Comparison of ENCODE assay signal across 15 cellular contexts in genomic region chr18:8987250-8987649, GRCh38.
DNase-seq lines count a peak whose midpoint lies in the region; ATAC-seq, FAIRE-seq and TF ChIP-seq lines count a peak whose summit lies in the region.
"Had no signal": no experiment of that assay in that cellular context is flagged by ENCODE, and none has a peak within 500 bp of the region (broad histone marks: within the 10 kb centered on the region; RNA-seq: fewer than 3 reads in every experiment).

No MANE protein-coding gene starts in this region.

- H3K4me3 Mint-ChIP-seq in GM23338 (no peak overlapping the region), astrocyte (ENCODE audit: unreplicated experiment) (no peak overlapping the region)
- H3K4me3 Mint-ChIP-seq in activated CD4-positive, alpha-beta memory T cell treated with anti-CD3 and anti-CD28 coated beads, Interleukin-2, amount 10 ng/mL, durations not matched to agents 7 days and 5 days = no peak overlapping the region

- no peak for TF ChIP-seq RAD21 in A549 (conservative IDR thresholded peaks at IDR 0.05 in 1 of 2, IDR thresholded peaks at IDR 0.05 in 1 of 2)

- no peak overlapping the region for H3K4me3 ChIP-seq in A549
- H3K4me3 ChIP-seq in GM23338 = no peak overlapping the region
- H3K4me3 ChIP-seq in astrocyte (ENCODE audit: insufficient read depth, low read depth, low read length) = no peak overlapping the region
- H3K4me3 ChIP-seq: cardiac muscle cell, SK-N-MC, upper lobe of left lung had no signal

- no peak for TF ChIP-seq EP300 in A549 (IDR thresholded peaks at IDR 0.05)

- H3F3A ChIP-seq in GM23338 (replicated peaks; ENCODE audit: low read depth) = no peaks in the 10 kb centered on the region

- H3K9me3 ChIP-seq in A549 (no peaks in the 10 kb centered on the region), astrocyte (ENCODE audit: insufficient read depth, low read depth, low read length) (no peaks in the 10 kb centered on the region)
- H3K9me3 ChIP-seq: upper lobe of left lung had no signal

- peak overlapping the region; percentile 32; the same call in 2 of the 3 replicates for H3K4me2 ChIP-seq in A549
- H3K4me2 ChIP-seq in GM23338 = no peak overlapping the region
- peak overlapping the region; percentile 7 for H3K4me2 ChIP-seq in astrocyte (ENCODE audit: low read length)

- FAIRE-seq in A549 (lab: Jason Lieb, UNC) (no peak), astrocyte (lab: Jason Lieb, UNC) (no peak)

- peak overlapping the region; percentile 16 for H3K9ac ChIP-seq in astrocyte (ENCODE audit: low read length)

- H3K27ac ChIP-seq in A549 (peak overlapping the region; percentile 41 to 62), GM23338 (ENCODE audit: low read depth) (no peak overlapping the region), astrocyte (ENCODE audit: low read depth, low read length) (no peak overlapping the region)
- H3K27ac ChIP-seq: cardiac muscle cell, SK-N-MC, upper lobe of left lung had no signal

- no peak for DNase-seq in A549 (ENCODE audit: low read depth in 1 of 2, low spot score in 1 of 2)
- DNase-seq in GM23338 (ENCODE audit: low spot score) = no peak
- DNase-seq in astrocyte (ENCODE audit: low read depth) = peak; percentile 69
- peak; percentile 49 for DNase-seq in iris pigment epithelial cell (ENCODE audit: low read depth)
- no peak for DNase-seq in iPS-NIHi11 (ENCODE audit: low spot score)
- DNase-seq in KBM-7 = no peak
- DNase-seq in SK-N-DZ (ENCODE audit: low spot score) = no peak
- no peak for DNase-seq in activated CD4-positive, alpha-beta memory T cell treated with anti-CD3 and anti-CD28 coated beads, Interleukin-2, amount 10 ng/mL, durations not matched to agents 7 days and 5 days
- DNase-seq: activated CD4-positive, alpha-beta T cell treated with anti-CD3 and anti-CD28 coated beads for 1 hour; erythroblast; MM.1S; upper lobe of left lung had no signal

- H3K27ac Mint-ChIP-seq in GM23338 (no peak overlapping the region), astrocyte (ENCODE audit: unreplicated experiment) (peak overlapping the region; percentile 50)
- no peak overlapping the region for H3K27ac Mint-ChIP-seq in activated CD4-positive, alpha-beta memory T cell treated with anti-CD3 and anti-CD28 coated beads, Interleukin-2, amount 10 ng/mL, durations not matched to agents 7 days and 5 days

- H3K9me3 Mint-ChIP-seq in GM23338 (no peaks in the 10 kb centered on the region), astrocyte (ENCODE audit: unreplicated experiment) (no peaks in the 10 kb centered on the region)
- H3K9me3 Mint-ChIP-seq in activated CD4-positive, alpha-beta memory T cell treated with anti-CD3 and anti-CD28 coated beads, Interleukin-2, amount 10 ng/mL, durations not matched to agents 7 days and 5 days = no peaks in the 10 kb centered on the region

- H3K4me1 ChIP-seq in A549 (peaks cover 21% of the 10 kb centered on the region), GM23338 (ENCODE audit: insufficient read depth) (peaks cover 6% of the 10 kb centered on the region; the same call in 1 of the 2 replicates), astrocyte (ENCODE audit: insufficient read depth, low read length) (peaks cover 13% of the 10 kb centered on the region)
- H3K4me1 ChIP-seq: upper lobe of left lung had no signal

- POLR2A ChIA-PET in A549 (lab: Yijun Ruan, JAX) = no interaction called here
- POLR2A ChIA-PET in activated CD4-positive, alpha-beta memory T cell treated with anti-CD3 and anti-CD28 coated beads, Interleukin-2, amount 10 ng/mL, durations not matched to agents 7 days and 5 days (lab: Charles Lee) = no interaction called here

- H3K36me3 ChIP-seq in GM23338 (ENCODE audit: insufficient read depth) (no peaks in the 10 kb centered on the region), astrocyte (ENCODE audit: insufficient read depth, low read length) (no peaks in the 10 kb centered on the region)
- H3K36me3 ChIP-seq: cardiac muscle cell, upper lobe of left lung had no signal

- H3K27me3 ChIP-seq in GM23338 (ENCODE audit: insufficient read depth) (no peaks in the 10 kb centered on the region), astrocyte (ENCODE audit: insufficient read depth, low read length) (no peaks in the 10 kb centered on the region)
- H3K27me3 ChIP-seq: upper lobe of left lung had no signal

- H3K27me3 Mint-ChIP-seq in GM23338 (ENCODE audit: insufficient read depth, low read depth, poor library complexity) (no peaks in the 10 kb centered on the region), astrocyte (ENCODE audit: low read depth, unreplicated experiment) (no peaks in the 10 kb centered on the region)
- H3K27me3 Mint-ChIP-seq in activated CD4-positive, alpha-beta memory T cell treated with anti-CD3 and anti-CD28 coated beads, Interleukin-2, amount 10 ng/mL, durations not matched to agents 7 days and 5 days = peaks cover 7% of the 10 kb centered on the region

- H3K36me3 Mint-ChIP-seq in GM23338 (ENCODE audit: low read depth) (no peaks in the 10 kb centered on the region), astrocyte (ENCODE audit: low read depth, unreplicated experiment) (no peaks in the 10 kb centered on the region)
- no peaks in the 10 kb centered on the region for H3K36me3 Mint-ChIP-seq in activated CD4-positive, alpha-beta memory T cell treated with anti-CD3 and anti-CD28 coated beads, Interleukin-2, amount 10 ng/mL, durations not matched to agents 7 days and 5 days (ENCODE audit: low read depth)

- H3K4me1 Mint-ChIP-seq in GM23338 (peaks cover 4% of the 10 kb centered on the region; the same call in 2 of the 3 replicates), astrocyte (ENCODE audit: low read depth, unreplicated experiment) (peaks cover 23% of the 10 kb centered on the region)
- no peaks in the 10 kb centered on the region for H3K4me1 Mint-ChIP-seq in activated CD4-positive, alpha-beta memory T cell treated with anti-CD3 and anti-CD28 coated beads, Interleukin-2, amount 10 ng/mL, durations not matched to agents 7 days and 5 days

- CTCF ChIA-PET in A549 (lab: Yijun Ruan, JAX) = interaction anchor here (0.5 to 5.4 kb wide), 30 partner anchors 8 to 509 kb away, joined by 3 to 65 read pairs (median 4); partner anchors contain the start of gene RAB12
- CTCF ChIA-PET in activated CD4-positive, alpha-beta memory T cell treated with anti-CD3 and anti-CD28 coated beads, Interleukin-2, amount 10 ng/mL, durations not matched to agents 7 days and 5 days (lab: Charles Lee) = interaction anchor here (0.7 to 3.6 kb wide), 14 partner anchors 8 to 509 kb away, joined by 3 to 48 read pairs (median 4); no protein-coding TSS in a partner anchor

- no peaks in the 10 kb centered on the region for H3K9me2 ChIP-seq in GM23338 (ENCODE audit: insufficient read depth)

- H3K79me2 ChIP-seq in GM23338 (replicated peaks; ENCODE audit: insufficient read depth) (no peaks in the 10 kb centered on the region), astrocyte (ENCODE audit: insufficient read depth, low read length) (no peaks in the 10 kb centered on the region)

- in situ Hi-C loops in KBM-7 (cut with MboI; ENCODE audit: low pct_unique_long_range_greater_than_20kb, low sequenced_read_pairs) = loop anchor here (25.0 kb wide), 1 partner anchor 325 kb away; no protein-coding TSS in a partner anchor

- H4K20me1 ChIP-seq in GM23338 (replicated peaks; ENCODE audit: insufficient read depth) (no peaks in the 10 kb centered on the region), astrocyte (ENCODE audit: insufficient read depth, low read length) (no peaks in the 10 kb centered on the region)

- 55% methylated on average over 6 of the region's 6 CpGs for WGBS in A549 (ENCODE audit: missing lambda C conversion rate)

- ATAC-seq in A549 (no peak; a peak in 1 of 6 replicates), GM23338 (no peak)
- ATAC-seq: sciatic nerve had no signal

- no peak for TF ChIP-seq POLR2A in A549 (IDR thresholded peaks at IDR 0.05; ENCODE audit: low read length)

- no peak for TF ChIP-seq CTCF in A549 (IDR thresholded peaks at IDR 0.05)
- no peak for TF ChIP-seq CTCF in GM23338 (conservative IDR thresholded peaks at IDR 0.05; ENCODE audit: low read depth in 2 of 2)
- no peak for TF ChIP-seq CTCF in astrocyte (IDR thresholded peaks at IDR 0.05; ENCODE audit: insufficient read depth, low read depth, low read length)

- peak overlapping the region; percentile 89; the same call in 1 of the 2 replicates for H2AFZ ChIP-seq in GM23338
- no peak overlapping the region for H2AFZ ChIP-seq in astrocyte (ENCODE audit: low read depth, low read length)

TF ChIP-seq in A549, 52 proteins besides CTCF, POLR2A, EP300 and RAD21 (continues in another document):
- TF ChIP-seq, protein P1, sequence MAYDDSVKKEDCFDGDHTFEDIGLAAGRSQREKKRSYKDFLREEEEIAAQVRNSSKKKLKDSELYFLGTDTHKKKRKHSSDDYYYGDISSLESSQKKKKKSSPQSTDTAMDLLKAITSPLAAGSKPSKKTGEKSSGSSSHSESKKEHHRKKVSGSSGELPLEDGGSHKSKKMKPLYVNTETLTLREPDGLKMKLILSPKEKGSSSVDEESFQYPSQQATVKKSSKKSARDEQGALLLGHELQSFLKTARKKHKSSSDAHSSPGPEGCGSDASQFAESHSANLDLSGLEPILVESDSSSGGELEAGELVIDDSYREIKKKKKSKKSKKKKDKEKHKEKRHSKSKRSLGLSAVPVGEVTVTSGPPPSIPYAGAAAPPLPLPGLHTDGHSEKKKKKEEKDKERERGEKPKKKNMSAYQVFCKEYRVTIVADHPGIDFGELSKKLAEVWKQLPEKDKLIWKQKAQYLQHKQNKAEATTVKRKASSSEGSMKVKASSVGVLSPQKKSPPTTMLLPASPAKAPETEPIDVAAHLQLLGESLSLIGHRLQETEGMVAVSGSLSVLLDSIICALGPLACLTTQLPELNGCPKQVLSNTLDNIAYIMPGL (CRISPR knock-in tag; IDR thresholded peaks at IDR 0.05; ENCODE audit: borderline replicate concordance) = no peak

Comparison
In these comparisons a context has a peak if more than half of its experiments do, and no peak if none do; other contexts are left out.
1. DNase-seq: peak in astrocyte (single experiment) and iris pigment epithelial cell (single experiment); none in A549 (0 of 2), GM23338 (single experiment), iPS-NIHi11 (single experiment), KBM-7 (single experiment), SK-N-DZ (single experiment) and activated CD4-positive, alpha-beta memory T cell treated with anti-CD3 and anti-CD28 coated beads, Interleukin-2, amount 10 ng/mL, durations not matched to agents 7 days and 5 days (single experiment).
2. H3K27ac ChIP-seq: peak in A549 (2 of 2); none in GM23338 (single experiment) and astrocyte (single experiment).